In genomic region chr9:86047361-86047760, GRCh38 we compare ENCODE assay signal across 28 cellular contexts.
"Had no signal": no experiment of that assay in that cellular context is flagged by ENCODE, and none has a peak within 500 bp of the region (broad histone marks: within the 10 kb centered on the region; RNA-seq: fewer than 3 reads in every experiment).

No MANE protein-coding gene starts in this region.

- H3K4me3 Mint-ChIP-seq: naive thymus-derived CD4-positive, alpha-beta T cell; nephron; stimulated activated naive B cell treated with anti-CD40 and anti-IgM and Interleukin-4, amounts not matched to agents 10 μg/mL and 1 μg/mL and 100 μg/mL, for 72 hours; stimulated activated naive CD8-positive, alpha-beta T cell treated with anti-CD3 and anti-CD28 coated beads, Interleukin-15, Interleukin-2, amounts not matched to agents 100 ng/mL and 50 ng/mL, for 24 hours had no signal

- H3K36me3 Mint-ChIP-seq: naive thymus-derived CD4-positive, alpha-beta T cell; stimulated activated naive B cell treated with anti-CD40 and anti-IgM and Interleukin-4, amounts not matched to agents 10 μg/mL and 1 μg/mL and 100 μg/mL, for 72 hours had no signal

- H3K9me3 ChIP-seq: esophagus muscularis mucosa, gastroesophageal sphincter, heart right ventricle, left lung, ovary, psoas muscle, thoracic aorta, transverse colon, vagina had no signal

- H3K36me3 ChIP-seq: esophagus muscularis mucosa, gastroesophageal sphincter, heart right ventricle, left lung, ovary, thoracic aorta, transverse colon, vagina had no signal

- ATAC-seq: foreskin keratinocyte; gastroesophageal sphincter; heart right ventricle; left cardiac atrium; left lung; naive thymus-derived CD4-positive, alpha-beta T cell; psoas muscle; right cardiac atrium; stimulated activated naive B cell treated with anti-CD40 and anti-IgM and Interleukin-4, amounts not matched to agents 10 μg/mL and 1 μg/mL and 100 μg/mL, for 72 hours had no signal

- H3K27me3 Mint-ChIP-seq: stimulated activated naive B cell treated with anti-CD40 and anti-IgM and Interleukin-4, amounts not matched to agents 10 μg/mL and 1 μg/mL and 100 μg/mL, for 72 hours had no signal

- H3K4me3 ChIP-seq: esophagus muscularis mucosa, gastroesophageal sphincter, heart right ventricle, left lung, ovary, psoas muscle, skin epidermis, thoracic aorta, transverse colon, vagina had no signal

- H3K27me3 ChIP-seq: esophagus muscularis mucosa, foreskin keratinocyte, gastroesophageal sphincter, heart right ventricle, left lung, ovary, transverse colon, vagina had no signal

- FAIRE-seq: islet of Langerhans had no signal

- H3K27ac Mint-ChIP-seq: naive thymus-derived CD4-positive, alpha-beta T cell; stimulated activated naive B cell treated with anti-CD40 and anti-IgM and Interleukin-4, amounts not matched to agents 10 μg/mL and 1 μg/mL and 100 μg/mL, for 72 hours; stimulated activated naive CD8-positive, alpha-beta T cell treated with anti-CD3 and anti-CD28 coated beads, Interleukin-15, Interleukin-2, amounts not matched to agents 100 ng/mL and 50 ng/mL, for 24 hours had no signal

- H3K9me3 Mint-ChIP-seq: stimulated activated naive CD8-positive, alpha-beta T cell treated with anti-CD3 and anti-CD28 coated beads, Interleukin-15, Interleukin-2, amounts not matched to agents 100 ng/mL and 50 ng/mL, for 24 hours had no signal

- H3K4me1 ChIP-seq: esophagus muscularis mucosa, foreskin keratinocyte, gastroesophageal sphincter, heart right ventricle, left lung, psoas muscle, vagina had no signal

- H3K27ac ChIP-seq: epithelial cell of prostate, esophagus muscularis mucosa, foreskin keratinocyte, gastroesophageal sphincter, heart right ventricle, left lung, ovary, psoas muscle, skin epidermis, thoracic aorta, transverse colon, vagina had no signal

- DNase-seq: cortex of kidney; effector CD4-positive, alpha-beta T cell; foreskin keratinocyte; glutamatergic neuron; heart right ventricle; hippocampal formation; left cardiac atrium; left lung; mesenchymal stem cell; midbrain; naive thymus-derived CD4-positive, alpha-beta T cell; ovary; posterior cingulate gyrus; psoas muscle; right cardiac atrium; stimulated activated CD4-positive, alpha-beta T cell treated with anti-CD3 and anti-CD28 coated beads, Interleukin-15, amount 100 ng/mL, for 24 hours; stimulated activated CD4-positive, alpha-beta T cell treated with anti-CD3 and anti-CD28 coated beads, Interleukin-2, amount 100 ng/mL, for 48 hours; stimulated activated naive B cell treated with anti-CD40 and anti-IgM and Interleukin-4, amounts not matched to agents 10 μg/mL and 1 μg/mL and 100 μg/mL, for 72 hours; transverse colon had no signal

- H3K4me1 Mint-ChIP-seq: naive thymus-derived CD4-positive, alpha-beta T cell; stimulated activated naive B cell treated with anti-CD40 and anti-IgM and Interleukin-4, amounts not matched to agents 10 μg/mL and 1 μg/mL and 100 μg/mL, for 72 hours had no signal
